Comparison of ENCODE assay signal across 32 cellular contexts in the genomic region with DNA sequence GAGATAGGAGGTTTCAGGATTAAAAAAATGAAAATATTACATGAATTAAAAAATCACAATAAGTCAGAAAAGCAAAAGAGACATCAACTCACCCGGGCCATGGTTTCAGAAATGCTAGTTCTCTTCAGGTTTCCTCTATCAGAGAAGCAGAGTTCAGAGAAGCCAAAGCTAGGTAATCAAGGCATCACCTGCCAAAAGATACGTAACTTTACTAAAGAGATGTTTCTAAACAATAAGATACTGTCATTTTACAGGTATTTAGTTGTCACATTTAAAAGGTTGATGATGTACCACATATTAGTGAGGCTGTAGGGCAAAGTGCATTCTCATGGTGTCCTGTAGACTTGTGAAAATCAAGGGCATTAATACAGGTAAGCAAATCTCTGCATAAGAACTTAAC.
"Had no signal": no experiment of that assay in that cellular context is flagged by ENCODE, and none has a peak within 500 bp of the region (broad histone marks: within the 10 kb centered on the region; RNA-seq: fewer than 3 reads in every experiment).

A gene (minus strand): TSS at position 101 of the 400 bp plus-strand sequence.

- DNase-seq: activated CD4-positive, alpha-beta memory T cell treated with anti-CD3 and anti-CD28 coated beads, Interleukin-2, amount 10 ng/mL, durations not matched to agents 7 days and 5 days; activated CD4-positive, alpha-beta T cell treated with anti-CD3 and anti-CD28 coated beads for 1 hour; activated CD4-positive, alpha-beta T cell treated with anti-CD3 and anti-CD28 coated beads for 4 hours; activated CD4-positive, alpha-beta T cell treated with anti-CD3 and anti-CD28 coated beads, Interleukin-2, amount 10 ng/mL, durations not matched to agents 7 days and 5 days; activated CD4-positive, alpha-beta T cell treated with anti-CD3 and anti-CD28 coated beads, Interleukin-2, amount 50 U/mL, for 4 hours; activated CD8-positive, alpha-beta memory T cell treated with anti-CD3 and anti-CD28 coated beads, Interleukin-2, amount 50 U/mL, for 48 hours; activated gamma-delta T cell; activated naive CD4-positive, alpha-beta T cell; activated naive CD4-positive, alpha-beta T cell treated with anti-CD3 and anti-CD28 coated beads, Interleukin-2, amount 10 ng/mL, durations not matched to agents 7 days and 5 days; activated naive CD8-positive, alpha-beta T cell treated with anti-CD3 and anti-CD28 coated beads, Interleukin-2, amount 10 ng/mL, durations not matched to agents 7 days and 5 days; activated T-cell treated with anti-CD3 and anti-CD28 coated beads for 4 hours; activated T-cell treated with anti-CD3 and anti-CD28 coated beads, Interleukin-2, amount 50 U/mL, for 24 hours; activated T-cell treated with anti-CD3 and anti-CD28 coated beads, Interleukin-2, amount 50 U/mL, for 72 hours; amniotic stem cell; anterior cingulate cortex; body of pancreas; caudate nucleus; cortex of kidney; dermis blood vessel endothelial cell; effector memory CD4-positive, alpha-beta T cell; endodermal cell; erythroblast; foreskin keratinocyte; gastrocnemius medialis; glutamatergic neuron; T-helper 1 cell; T-helper 17 cell; T1000 had no signal

- H3K27me3 ChIP-seq: body of pancreas, esophagus muscularis mucosa, foreskin keratinocyte, gastrocnemius medialis had no signal

- H3K4me1 ChIP-seq: body of pancreas, esophagus muscularis mucosa, foreskin keratinocyte, gastrocnemius medialis had no signal

- H3K27ac ChIP-seq: body of pancreas, esophagus muscularis mucosa, foreskin keratinocyte, gastrocnemius medialis, VCaP had no signal

- ATAC-seq: activated naive CD4-positive, alpha-beta T cell treated with anti-CD3 and anti-CD28 coated beads, Interleukin-2, amount 50 U/mL, for 72 hours; activated T-cell treated with anti-CD3 and anti-CD28 coated beads, Interleukin-2, amount 50 U/mL, for 72 hours; body of pancreas; foreskin keratinocyte; gastrocnemius medialis; T-helper 17 cell; WTC11 had no signal

- H3K4me3 ChIP-seq: body of pancreas, esophagus muscularis mucosa had no signal
